21 cellular contexts compared by ENCODE assay signal in genomic region chr3:11726146-11726545, GRCh38.
"Had no signal": no experiment of that assay in that cellular context is flagged by ENCODE, and none has a peak within 500 bp of the region (broad histone marks: within the 10 kb centered on the region; RNA-seq: fewer than 3 reads in every experiment).

No MANE protein-coding gene starts in this region.

- H3K4me1 ChIP-seq: psoas muscle, upper lobe of right lung had no signal

- H3K27me3 ChIP-seq: dorsolateral prefrontal cortex, sigmoid colon, tibial nerve, upper lobe of right lung, vagina had no signal

- H3K9me3 ChIP-seq: left lung, psoas muscle, sigmoid colon, spleen, thoracic aorta, tibial nerve, upper lobe of right lung, vagina had no signal

- H3K4me3 ChIP-seq: dorsolateral prefrontal cortex, left lung, psoas muscle, sigmoid colon, spleen, thoracic aorta, tibial nerve, upper lobe of right lung, vagina had no signal

- H3K27ac ChIP-seq: dorsolateral prefrontal cortex, left lung, psoas muscle, sigmoid colon, spleen, thoracic aorta, tibial nerve, upper lobe of right lung, vagina had no signal

- H3K4me3 Mint-ChIP-seq: naive thymus-derived CD4-positive, alpha-beta T cell; nephron progenitor cell had no signal

- ATAC-seq: left cardiac atrium; left lung; naive thymus-derived CD4-positive, alpha-beta T cell; psoas muscle; right cardiac atrium; stimulated activated memory B cell treated with anti-CD40 and anti-IgM and Interleukin-4, amounts not matched to agents 10 μg/mL and 1 μg/mL and 100 μg/mL, for 72 hours; stimulated activated naive CD8-positive, alpha-beta T cell treated with anti-CD3 and anti-CD28 coated beads, Interleukin-15, Interleukin-2, amounts not matched to agents 100 U/mL and 50 U/mL, for 24 hours; upper lobe of right lung had no signal

- DNase-seq: dorsolateral prefrontal cortex; effector CD4-positive, alpha-beta T cell; left cardiac atrium; left lung; mesenchymal stem cell; midbrain; naive thymus-derived CD4-positive, alpha-beta T cell; nephron progenitor cell; nucleus accumbens; psoas muscle; right cardiac atrium; sigmoid colon; spleen; stimulated activated CD4-positive, alpha-beta T cell treated with anti-CD3 and anti-CD28 coated beads, Interleukin-4, amount 100 ng/mL, for 4 hours; stimulated activated naive CD8-positive, alpha-beta T cell treated with anti-CD3 and anti-CD28 coated beads, Interleukin-15, Interleukin-2, amounts not matched to agents 100 U/mL and 50 U/mL, for 24 hours; substantia nigra; upper lobe of right lung had no signal

- H3K27me3 Mint-ChIP-seq: stimulated activated memory B cell treated with anti-CD40 and anti-IgM and Interleukin-4, amounts not matched to agents 10 μg/mL and 1 μg/mL and 100 μg/mL, for 72 hours had no signal

- H3K36me3 Mint-ChIP-seq: naive thymus-derived CD4-positive, alpha-beta T cell; stimulated activated memory B cell treated with anti-CD40 and anti-IgM and Interleukin-4, amounts not matched to agents 10 μg/mL and 1 μg/mL and 100 μg/mL, for 72 hours had no signal

- H3K36me3 ChIP-seq: left lung, sigmoid colon, spleen, thoracic aorta, tibial nerve, upper lobe of right lung, vagina had no signal

- H3K9me3 Mint-ChIP-seq: naive thymus-derived CD4-positive, alpha-beta T cell; nephron progenitor cell; stimulated activated memory B cell treated with anti-CD40 and anti-IgM and Interleukin-4, amounts not matched to agents 10 μg/mL and 1 μg/mL and 100 μg/mL, for 72 hours had no signal

- H3K27ac Mint-ChIP-seq: naive thymus-derived CD4-positive, alpha-beta T cell; nephron progenitor cell had no signal
